24 cellular contexts compared by ENCODE assay signal in genomic region chr10:50545846-50546245, GRCh38.
A peak's percentile ranks its signal among the peaks of the same experiment; 100 is the strongest.
DNase-seq lines count a peak whose midpoint lies in the region; ATAC-seq and TF ChIP-seq lines count a peak whose summit lies in the region.
"Had no signal": no experiment of that assay in that cellular context is flagged by ENCODE, and none has a peak within 500 bp of the region (broad histone marks: within the 10 kb centered on the region; RNA-seq: fewer than 3 reads in every experiment).

No MANE protein-coding gene starts in this region.

- no peak overlapping the region for H4K5ac ChIP-seq in mesendoderm (ENCODE audit: low read length)

- ATAC-seq in GM23338 (no peak), GM21390 (IDR thresholded peaks at IDR 0.05; ENCODE audit: unreplicated experiment) (no peak), GM18519 (IDR thresholded peaks at IDR 0.05; ENCODE audit: low FRiP score, unreplicated experiment) (no peak)
- no peak for ATAC-seq in central memory CD8-positive, alpha-beta T cell (replicated peaks; ENCODE audit: extremely low read depth, poor library complexity, severe bottlenecking)
- ATAC-seq: GM12878, HCT116 had no signal

- H3K36me3 Mint-ChIP-seq in GM23338 (ENCODE audit: low read depth), result peaks cover 28% of the 10 kb centered on the region
- no peaks in the 10 kb centered on the region for H3K36me3 Mint-ChIP-seq in central memory CD8-positive, alpha-beta T cell (ENCODE audit: insufficient read depth)

- H3K4me3 Mint-ChIP-seq in GM23338, result no peak overlapping the region
- no peak overlapping the region for H3K4me3 Mint-ChIP-seq in central memory CD8-positive, alpha-beta T cell

- peaks cover 21% of the 10 kb centered on the region; the same call in 2 of the 3 replicates for H3K9me3 Mint-ChIP-seq in GM23338
- no peaks in the 10 kb centered on the region for H3K9me3 Mint-ChIP-seq in central memory CD8-positive, alpha-beta T cell
- H3K9me3 Mint-ChIP-seq: IgD-negative memory B cell had no signal

- H3K4me1 Mint-ChIP-seq in GM23338, result peaks cover 45% of the 10 kb centered on the region
- peaks cover 77% of the 10 kb centered on the region for H3K4me1 Mint-ChIP-seq in central memory CD8-positive, alpha-beta T cell

- H3K56ac ChIP-seq in mesendoderm (ENCODE audit: low read length), result no peak overlapping the region

- H3K27ac Mint-ChIP-seq in GM23338, result peak overlapping the region; percentile 69; the same call in 1 of the 2 replicates
- peak overlapping the region; percentile 5 for H3K27ac Mint-ChIP-seq in central memory CD8-positive, alpha-beta T cell (ENCODE audit: low read depth)
- H3K27ac Mint-ChIP-seq: IgD-negative memory B cell had no signal

- H3K4ac ChIP-seq in mesendoderm (ENCODE audit: low read depth, low read length), result no peak overlapping the region

- peaks cover under 1% of the 10 kb centered on the region for H3K79me1 ChIP-seq in mesendoderm (ENCODE audit: low read length)

- no peaks in the 10 kb centered on the region for H3K36me3 ChIP-seq in GM23338 (ENCODE audit: insufficient read depth)
- no peaks in the 10 kb centered on the region for H3K36me3 ChIP-seq in mesendoderm (ENCODE audit: control insufficient read depth, insufficient read depth, low read length)

- H3K79me2 ChIP-seq in GM23338 (replicated peaks; ENCODE audit: insufficient read depth) (peaks cover 88% of the 10 kb centered on the region), mesendoderm (ENCODE audit: control insufficient read depth, insufficient read depth, low read length) (no peaks in the 10 kb centered on the region)

- WGBS in mesendoderm (ENCODE audit: extremely low coverage, insufficient coverage, low lambda C conversion rate), result no CpG with 5 or more reads among the region's 1 CpG

- H3K27ac ChIP-seq in GM23338 (ENCODE audit: low read depth), result no peak overlapping the region; the same call in 1 of the 2 replicates
- no peak overlapping the region for H3K27ac ChIP-seq in mesendoderm (ENCODE audit: low read depth, low read length)
- H3K27ac ChIP-seq: GM23248, PC-9 had no signal

- H3K9ac ChIP-seq in mesendoderm (ENCODE audit: low read length), result no peak overlapping the region
- H3K9ac ChIP-seq: GM23248 had no signal

- H2AFZ ChIP-seq in GM23338, result no peak overlapping the region
- H2AFZ ChIP-seq: GM23248, PC-9 had no signal

- no peak overlapping the region for H3K4me2 ChIP-seq in GM23338
- H3K4me2 ChIP-seq in mesendoderm (ENCODE audit: low read length), result no peak overlapping the region
- H3K4me2 ChIP-seq: PC-9 had no signal

- H3K4me1 ChIP-seq in GM23338 (ENCODE audit: insufficient read depth) (peaks cover 17% of the 10 kb centered on the region), mesendoderm (ENCODE audit: control insufficient read depth, low read depth, low read length) (peaks cover 2% of the 10 kb centered on the region)

- peaks cover 11% of the 10 kb centered on the region for H3K27me3 Mint-ChIP-seq in GM23338 (ENCODE audit: insufficient read depth, low read depth, poor library complexity)
- no peaks in the 10 kb centered on the region for H3K27me3 Mint-ChIP-seq in central memory CD8-positive, alpha-beta T cell
- H3K27me3 Mint-ChIP-seq: IgD-negative memory B cell had no signal

- no peaks in the 10 kb centered on the region; the same call in 1 of the 2 replicates for H3F3A ChIP-seq in GM23338 (replicated peaks; ENCODE audit: low read depth)

- H3K27me3 ChIP-seq in GM23338 (ENCODE audit: insufficient read depth) (no peaks in the 10 kb centered on the region), mesendoderm (ENCODE audit: insufficient read depth, low read length, poor library complexity) (no peaks in the 10 kb centered on the region)

- TF ChIP-seq CTCF in GM23338 (conservative IDR thresholded peaks at IDR 0.05; ENCODE audit: low read depth in 2 of 2), result no peak

- DNase-seq in GM23338 (ENCODE audit: low spot score) (no peak), NCI-H226 (peak; percentile 59), mesendoderm (peak; percentile 70), activated gamma-delta T cell (lab: John Stamatoyannopoulos, UW) (no peak), NCI-H2029 treated with DMSO at 0.1 percent for 48 hours (lab: John Stamatoyannopoulos, UW) (no peak)
- no peak for DNase-seq in central memory CD8-positive, alpha-beta T cell (ENCODE audit: low spot score in 2 of 2)
- DNase-seq: CD4-positive, CD25-positive, alpha-beta regulatory T cell; DMS79; GM23248; Karpas-422; MV-4-11; NCI-H1694; NCI-H2081 treated with DMSO at 0.1 percent for 48 hours; NCI-H2171 treated with DMSO at 0.1 percent for 48 hours; NCI-H446 treated with DMSO at 0.1 percent for 48 hours; NCI-H526 treated with DMSO at 0.1 percent for 48 hours; PC-9; RPMI8226; SHP77 had no signal

- H3K9me2 ChIP-seq in GM23338 (ENCODE audit: insufficient read depth), result 0 out of 2 replicates have a peak, but pooled peaks cover 2% of the 10 kb centered on the region

- no peak overlapping the region for H2BK15ac ChIP-seq in mesendoderm (replicated peaks; ENCODE audit: low read depth)

- H2BK120ac ChIP-seq in mesendoderm (ENCODE audit: low read depth, low read length), result no peak overlapping the region

- H3K18ac ChIP-seq in mesendoderm (ENCODE audit: low read length), result no peak overlapping the region

- no peak overlapping the region for H3K23ac ChIP-seq in mesendoderm (ENCODE audit: low read length)

- H2BK5ac ChIP-seq in mesendoderm (ENCODE audit: low read length), result no peak overlapping the region

- no peak overlapping the region for H2AK5ac ChIP-seq in mesendoderm (ENCODE audit: low read length)

- H3K4me3 ChIP-seq in GM23338 (no peak overlapping the region), mesendoderm (ENCODE audit: low read length) (no peak overlapping the region)
- H3K4me3 ChIP-seq: GM12878, GM23248, PC-9 had no signal

- no peak overlapping the region for H4K8ac ChIP-seq in mesendoderm (ENCODE audit: low read depth, low read length)

- H4K20me1 ChIP-seq in GM23338 (replicated peaks; ENCODE audit: insufficient read depth), result no peaks in the 10 kb centered on the region

TF ChIP-seq in GM23338, 12 proteins besides CTCF, POLR2A, EP300 and RAD21:
- TF ChIP-seq, protein P1, sequence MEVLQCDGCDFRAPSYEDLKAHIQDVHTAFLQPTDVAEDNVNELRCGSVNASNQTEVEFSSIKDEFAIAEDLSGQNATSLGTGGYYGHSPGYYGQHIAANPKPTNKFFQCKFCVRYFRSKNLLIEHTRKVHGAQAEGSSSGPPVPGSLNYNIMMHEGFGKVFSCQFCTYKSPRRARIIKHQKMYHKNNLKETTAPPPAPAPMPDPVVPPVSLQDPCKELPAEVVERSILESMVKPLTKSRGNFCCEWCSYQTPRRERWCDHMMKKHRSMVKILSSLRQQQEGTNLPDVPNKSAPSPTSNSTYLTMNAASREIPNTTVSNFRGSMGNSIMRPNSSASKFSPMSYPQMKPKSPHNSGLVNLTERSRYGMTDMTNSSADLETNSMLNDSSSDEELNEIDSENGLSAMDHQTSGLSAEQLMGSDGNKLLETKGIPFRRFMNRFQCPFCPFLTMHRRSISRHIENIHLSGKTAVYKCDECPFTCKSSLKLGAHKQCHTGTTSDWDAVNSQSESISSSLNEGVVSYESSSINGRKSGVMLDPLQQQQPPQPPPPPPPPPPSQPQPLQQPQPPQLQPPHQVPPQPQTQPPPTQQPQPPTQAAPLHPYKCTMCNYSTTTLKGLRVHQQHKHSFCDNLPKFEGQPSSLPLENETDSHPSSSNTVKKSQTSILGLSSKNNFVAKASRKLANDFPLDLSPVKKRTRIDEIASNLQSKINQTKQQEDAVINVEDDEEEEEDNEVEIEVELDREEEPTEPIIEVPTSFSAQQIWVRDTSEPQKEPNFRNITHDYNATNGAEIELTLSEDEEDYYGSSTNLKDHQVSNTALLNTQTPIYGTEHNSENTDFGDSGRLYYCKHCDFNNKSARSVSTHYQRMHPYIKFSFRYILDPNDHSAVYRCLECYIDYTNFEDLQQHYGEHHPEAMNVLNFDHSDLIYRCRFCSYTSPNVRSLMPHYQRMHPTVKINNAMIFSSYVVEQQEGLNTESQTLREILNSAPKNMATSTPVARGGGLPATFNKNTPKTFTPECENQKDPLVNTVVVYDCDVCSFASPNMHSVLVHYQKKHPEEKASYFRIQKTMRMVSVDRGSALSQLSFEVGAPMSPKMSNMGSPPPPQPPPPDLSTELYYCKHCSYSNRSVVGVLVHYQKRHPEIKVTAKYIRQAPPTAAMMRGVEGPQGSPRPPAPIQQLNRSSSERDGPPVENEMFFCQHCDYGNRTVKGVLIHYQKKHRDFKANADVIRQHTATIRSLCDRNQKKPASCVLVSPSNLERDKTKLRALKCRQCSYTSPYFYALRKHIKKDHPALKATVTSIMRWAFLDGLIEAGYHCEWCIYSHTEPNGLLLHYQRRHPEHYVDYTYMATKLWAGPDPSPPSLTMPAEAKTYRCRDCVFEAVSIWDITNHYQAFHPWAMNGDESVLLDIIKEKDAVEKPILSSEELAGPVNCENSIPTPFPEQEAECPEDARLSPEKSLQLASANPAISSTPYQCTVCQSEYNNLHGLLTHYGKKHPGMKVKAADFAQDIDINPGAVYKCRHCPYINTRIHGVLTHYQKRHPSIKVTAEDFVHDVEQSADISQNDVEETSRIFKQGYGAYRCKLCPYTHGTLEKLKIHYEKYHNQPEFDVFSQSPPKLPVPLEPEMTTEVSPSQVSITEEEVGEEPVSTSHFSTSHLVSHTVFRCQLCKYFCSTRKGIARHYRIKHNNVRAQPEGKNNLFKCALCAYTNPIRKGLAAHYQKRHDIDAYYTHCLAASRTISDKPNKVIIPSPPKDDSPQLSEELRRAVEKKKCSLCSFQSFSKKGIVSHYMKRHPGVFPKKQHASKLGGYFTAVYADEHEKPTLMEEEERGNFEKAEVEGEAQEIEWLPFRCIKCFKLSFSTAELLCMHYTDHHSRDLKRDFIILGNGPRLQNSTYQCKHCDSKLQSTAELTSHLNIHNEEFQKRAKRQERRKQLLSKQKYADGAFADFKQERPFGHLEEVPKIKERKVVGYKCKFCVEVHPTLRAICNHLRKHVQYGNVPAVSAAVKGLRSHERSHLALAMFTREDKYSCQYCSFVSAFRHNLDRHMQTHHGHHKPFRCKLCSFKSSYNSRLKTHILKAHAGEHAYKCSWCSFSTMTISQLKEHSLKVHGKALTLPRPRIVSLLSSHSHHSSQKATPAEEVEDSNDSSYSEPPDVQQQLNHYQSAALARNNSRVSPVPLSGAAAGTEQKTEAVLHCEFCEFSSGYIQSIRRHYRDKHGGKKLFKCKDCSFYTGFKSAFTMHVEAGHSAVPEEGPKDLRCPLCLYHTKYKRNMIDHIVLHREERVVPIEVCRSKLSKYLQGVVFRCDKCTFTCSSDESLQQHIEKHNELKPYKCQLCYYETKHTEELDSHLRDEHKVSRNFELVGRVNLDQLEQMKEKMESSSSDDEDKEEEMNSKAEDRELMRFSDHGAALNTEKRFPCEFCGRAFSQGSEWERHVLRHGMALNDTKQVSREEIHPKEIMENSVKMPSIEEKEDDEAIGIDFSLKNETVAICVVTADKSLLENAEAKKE (CRISPR knock-in tag; IDR thresholded peaks at IDR 0.05), result no peak
- no peak for TF ChIP-seq ZNF331 (CRISPR knock-in tag; IDR thresholded peaks at IDR 0.05; ENCODE audit: low read depth)

Comparison
In these comparisons a context has a peak if more than half of its experiments do, and no peak if none do; other contexts are left out.
1. DNase-seq: peak in NCI-H226 (single experiment) and mesendoderm (single experiment); none in GM23338 (single experiment), central memory CD8-positive, alpha-beta T cell (0 of 2), activated gamma-delta T cell (single experiment) and NCI-H2029 treated with DMSO at 0.1 percent for 48 hours (single experiment).